Comparison of ENCODE assay signal across 9 cellular contexts in the genomic region with DNA sequence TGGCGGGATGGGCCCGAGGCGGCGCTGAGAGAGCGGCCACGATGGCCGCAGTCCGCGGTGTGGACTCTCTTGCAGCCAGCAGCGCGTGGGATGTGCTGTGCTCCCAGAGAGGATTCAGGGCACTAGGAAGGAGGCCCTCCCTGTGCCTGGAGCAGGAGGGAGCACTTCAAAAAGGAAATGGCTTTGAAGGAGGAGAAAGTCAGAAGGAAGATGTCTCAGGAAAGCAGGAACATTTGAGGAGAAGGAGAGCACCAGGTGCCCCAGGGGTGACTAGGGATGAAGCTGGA. TPM values are rescaled to one million over a fixed set of nuclear protein-coding genes. Genes with fewer than 3 reads are reported as not detected.
DNase-seq lines count a peak whose midpoint lies in the region; ATAC-seq and TF ChIP-seq lines count a peak whose summit lies in the region.
"Had no signal": no experiment of that assay in that cellular context is flagged by ENCODE, and none has a peak within 500 bp of the region (broad histone marks: within the 10 kb centered on the region; RNA-seq: fewer than 3 reads in every experiment).

No MANE protein-coding gene starts in this region.

- intact Hi-C loops in activated CD4-positive, alpha-beta memory T cell treated with anti-CD3 and anti-CD28 coated beads for 36 hours (cut with micrococcal nuclease), result no loop called here
- intact Hi-C loops in lower leg skin (cut with DNase I; ENCODE audit: low total_unique reads), result no loop called here

- H3K9me3 Mint-ChIP-seq in T-helper 1 cell treated with Interleukin-12 subunit alpha and Interleukin-12 subunit beta and Interleukin-4 antibody, amounts not matched to agents 30 μg/mL and 1 μg/mL, for 36 hours, result no peaks in the 10 kb centered on the region
- no peaks in the 10 kb centered on the region for H3K9me3 Mint-ChIP-seq in activated CD4-positive, alpha-beta memory T cell treated with anti-CD3 and anti-CD28 coated beads for 36 hours
- H3K9me3 Mint-ChIP-seq in stimulated activated memory B cell treated with anti-CD40 and anti-IgM and Interleukin-4, amounts not matched to agents 10 μg/mL and 1 μg/mL and 100 μg/mL, for 72 hours, result no peaks in the 10 kb centered on the region

- TF ChIP-seq POLR2A in lower leg skin (IDR thresholded peaks at IDR 0.05), result no peak

- peaks cover 17% of the 10 kb centered on the region for H3K4me1 Mint-ChIP-seq in T-helper 1 cell treated with Interleukin-12 subunit alpha and Interleukin-12 subunit beta and Interleukin-4 antibody, amounts not matched to agents 30 μg/mL and 1 μg/mL, for 36 hours (ENCODE audit: low read depth)
- peaks cover 11% of the 10 kb centered on the region for H3K4me1 Mint-ChIP-seq in activated CD4-positive, alpha-beta memory T cell treated with anti-CD3 and anti-CD28 coated beads for 36 hours (ENCODE audit: low read depth)
- H3K4me1 Mint-ChIP-seq in stimulated activated memory B cell treated with anti-CD40 and anti-IgM and Interleukin-4, amounts not matched to agents 10 μg/mL and 1 μg/mL and 100 μg/mL, for 72 hours, result peaks cover 43% of the 10 kb centered on the region

- no peak for ATAC-seq in stimulated activated memory B cell treated with anti-CD40 and anti-IgM and Interleukin-4, amounts not matched to agents 10 μg/mL and 1 μg/mL and 100 μg/mL, for 72 hours
- ATAC-seq in HG03521 (IDR thresholded peaks at IDR 0.05; ENCODE audit: unreplicated experiment) (no peak), GM21717 (IDR thresholded peaks at IDR 0.05; ENCODE audit: unreplicated experiment) (no peak)

- H3K36me3 Mint-ChIP-seq in T-helper 1 cell treated with Interleukin-12 subunit alpha and Interleukin-12 subunit beta and Interleukin-4 antibody, amounts not matched to agents 30 μg/mL and 1 μg/mL, for 36 hours (ENCODE audit: low read depth), result no peaks in the 10 kb centered on the region
- no peaks in the 10 kb centered on the region for H3K36me3 Mint-ChIP-seq in activated CD4-positive, alpha-beta memory T cell treated with anti-CD3 and anti-CD28 coated beads for 36 hours
- H3K36me3 Mint-ChIP-seq in stimulated activated memory B cell treated with anti-CD40 and anti-IgM and Interleukin-4, amounts not matched to agents 10 μg/mL and 1 μg/mL and 100 μg/mL, for 72 hours, result no peaks in the 10 kb centered on the region

- peaks cover 42% of the 10 kb centered on the region for H3K27me3 Mint-ChIP-seq in T-helper 1 cell treated with Interleukin-12 subunit alpha and Interleukin-12 subunit beta and Interleukin-4 antibody, amounts not matched to agents 30 μg/mL and 1 μg/mL, for 36 hours (ENCODE audit: low read depth)
- peaks cover 21% of the 10 kb centered on the region for H3K27me3 Mint-ChIP-seq in activated CD4-positive, alpha-beta memory T cell treated with anti-CD3 and anti-CD28 coated beads for 36 hours
- peaks cover 13% of the 10 kb centered on the region for H3K27me3 Mint-ChIP-seq in stimulated activated memory B cell treated with anti-CD40 and anti-IgM and Interleukin-4, amounts not matched to agents 10 μg/mL and 1 μg/mL and 100 μg/mL, for 72 hours

- DNase-seq in T-helper 1 cell, result no peak
- DNase-seq in activated CD4-positive, alpha-beta memory T cell treated with anti-CD3 and anti-CD28 coated beads for 36 hours, result no peak
- DNase-seq in lower leg skin (ENCODE audit: low spot score in 2 of 2), result no peak
- DNase-seq: stimulated activated naive CD4-positive, alpha-beta T cell had no signal

- no peak for TF ChIP-seq CTCF in lower leg skin (IDR thresholded peaks at IDR 0.05)

- 44 to 46% methylated on average over 8 to 11 of the region's 11 CpGs for WGBS in lower leg skin, 2 donors

- POLR2A ChIA-PET in activated CD4-positive, alpha-beta memory T cell treated with anti-CD3 and anti-CD28 coated beads for 36 hours (lab: Charles Lee), result no interaction called here

- H3K4me3 Mint-ChIP-seq in T-helper 1 cell treated with Interleukin-12 subunit alpha and Interleukin-12 subunit beta and Interleukin-4 antibody, amounts not matched to agents 30 μg/mL and 1 μg/mL, for 36 hours, result peak overlapping the region; percentile 54
- peak overlapping the region; percentile 55 for H3K4me3 Mint-ChIP-seq in activated CD4-positive, alpha-beta memory T cell treated with anti-CD3 and anti-CD28 coated beads for 36 hours
- peak overlapping the region; percentile 78 for H3K4me3 Mint-ChIP-seq in stimulated activated memory B cell treated with anti-CD40 and anti-IgM and Interleukin-4, amounts not matched to agents 10 μg/mL and 1 μg/mL and 100 μg/mL, for 72 hours

- CTCF ChIA-PET in activated CD4-positive, alpha-beta memory T cell treated with anti-CD3 and anti-CD28 coated beads for 36 hours (lab: Charles Lee), result interaction anchor here (1.0 to 2.0 kb wide), 2 partner anchors 40 to 67 kb away, joined by 3 to 4 read pairs; a partner anchor contains a TSS

- H3K4me3 ChIP-seq in iPS-11a (ENCODE audit: low read depth, low read length) (peak overlapping the region; percentile 69), lower leg skin (ENCODE audit: low read depth, poor library complexity, severe bottlenecking) (no peak overlapping the region)

- no peak overlapping the region for H3K27ac Mint-ChIP-seq in T-helper 1 cell treated with Interleukin-12 subunit alpha and Interleukin-12 subunit beta and Interleukin-4 antibody, amounts not matched to agents 30 μg/mL and 1 μg/mL, for 36 hours
- H3K27ac Mint-ChIP-seq in activated CD4-positive, alpha-beta memory T cell treated with anti-CD3 and anti-CD28 coated beads for 36 hours, result no peak overlapping the region
- H3K27ac Mint-ChIP-seq in stimulated activated memory B cell treated with anti-CD40 and anti-IgM and Interleukin-4, amounts not matched to agents 10 μg/mL and 1 μg/mL and 100 μg/mL, for 72 hours, result peak overlapping the region; percentile 71

RNA-seq across cellular contexts. Expression of a gene that starts 4.1 kb away (rescaled TPM):
- 1 to 10 TPM in 1 of 2 experiments, under 1 TPM in 1; 0.90 to 1.1 TPM for total RNA-seq in activated CD4-positive, alpha-beta memory T cell treated with anti-CD3 and anti-CD28 coated beads for 36 hours
- total RNA-seq in lower leg skin, result 1 to 10 TPM in 3 of 4 donors, under 1 TPM in 1; 0.17 to 2.5 (median 1.4) TPM

RNA-seq across cellular contexts. Expression of a gene that starts 4.9 kb away (rescaled TPM):
- total RNA-seq in activated CD4-positive, alpha-beta memory T cell treated with anti-CD3 and anti-CD28 coated beads for 36 hours, result 10 to 100 TPM; 23.1 to 24.5 TPM
- 1 to 10 TPM; 3.8 to 7.2 (median 4.7) TPM for total RNA-seq in lower leg skin

RNA-seq across cellular contexts. Expression of a gene that starts 19.9 kb away (rescaled TPM):
- 10 to 100 TPM; 70.6 to 72.3 TPM for total RNA-seq in activated CD4-positive, alpha-beta memory T cell treated with anti-CD3 and anti-CD28 coated beads for 36 hours
- total RNA-seq in lower leg skin, result 10 to 100 TPM; 22.6 to 28.6 (median 25.2) TPM

RNA-seq across cellular contexts. Expression of a gene that starts 20.1 kb away (rescaled TPM):
- 10 to 100 TPM; 92.1 to 98.0 TPM for total RNA-seq in activated CD4-positive, alpha-beta memory T cell treated with anti-CD3 and anti-CD28 coated beads for 36 hours
- total RNA-seq in lower leg skin, result 100 to 1,000 TPM in 3 of 4 donors, 10 to 100 TPM in 1; 94.0 to 116 (median 112) TPM

RNA-seq across cellular contexts. Expression of a gene that starts 23.6 kb away (rescaled TPM):
- under 1 TPM; 0.33 to 0.56 TPM for total RNA-seq in activated CD4-positive, alpha-beta memory T cell treated with anti-CD3 and anti-CD28 coated beads for 36 hours
- 1 to 10 TPM; 1.9 to 8.0 (median 6.2) TPM for total RNA-seq in lower leg skin
